In genomic region chr22:38196791-38197429, GRCh38 we compare ENCODE assay signal across 21 cellular contexts. TPM values are rescaled to one million over a fixed set of nuclear protein-coding genes. Genes with fewer than 3 reads are reported as not detected.
DNase-seq lines count a peak whose midpoint lies in the region; ATAC-seq and TF ChIP-seq lines count a peak whose summit lies in the region.
"Had no signal": no experiment of that assay in that cellular context is flagged by ENCODE, and none has a peak within 500 bp of the region (broad histone marks: within the 10 kb centered on the region; RNA-seq: fewer than 3 reads in every experiment).

No MANE protein-coding gene starts in this region.

- peak overlapping the region; percentile 59 for H2AFZ ChIP-seq in smooth muscle cell (ENCODE audit: low read depth)

- TF ChIP-seq CTCF in heart left ventricle (IDR thresholded peaks at IDR 0.05) (no peak), HFFc6 (IDR thresholded peaks at IDR 0.05) (no peak), smooth muscle cell (IDR thresholded peaks at IDR 0.05; ENCODE audit: borderline replicate concordance, insufficient read depth, poor library complexity, severe bottlenecking) (no peak)

- H3K9me3 Mint-ChIP-seq in HFFc6 = no peaks in the 10 kb centered on the region
- H3K9me3 Mint-ChIP-seq: CD4-positive, alpha-beta memory T cell; stimulated activated effector memory CD8-positive, alpha-beta T cell treated with anti-CD3 and anti-CD28 coated beads, Interleukin-12 subunit alpha, Interleukin-12 subunit beta, amount 100 ng/mL, for 72 hours; T-helper 1 cell treated with Interleukin-12 subunit alpha and Interleukin-12 subunit beta and Interleukin-4 antibody, amounts not matched to agents 30 μg/mL and 1 μg/mL, for 36 hours had no signal

- H3K4me2 ChIP-seq in smooth muscle cell = no peak overlapping the region

- H3K36me3 ChIP-seq in heart left ventricle = no peaks in the 10 kb centered on the region
- H3K36me3 ChIP-seq in duodenal mucosa (ENCODE audit: control insufficient read depth in 1 of 2, insufficient read depth in 2 of 2, low read length in 2 of 2) = no peaks in the 10 kb centered on the region
- H3K36me3 ChIP-seq in smooth muscle cell (ENCODE audit: low read depth) = no peaks in the 10 kb centered on the region

- DNase-seq in left cardiac atrium = peak; percentile 52
- DNase-seq in heart left ventricle = no peak
- DNase-seq in HFFc6 = no peak
- DNase-seq in smooth muscle cell (lab: John Stamatoyannopoulos, UW; ENCODE audit: unreplicated experiment) = no peak
- DNase-seq in germinal center (ENCODE audit: low spot score) = no peak
- DNase-seq in NCI-H2171 treated with DMSO at 0.1 percent for 48 hours (lab: John Stamatoyannopoulos, UW) = no peak
- DNase-seq: activated CD8-positive, alpha-beta memory T cell treated with anti-CD3 and anti-CD28 coated beads, Interleukin-2, amount 50 U/mL, for 48 hours; activated effector memory CD4-positive, alpha-beta T cell treated with Interleukin-2 at 50 U/mL for 16 hours; dermis blood vessel endothelial cell; NCI-H1436; NCI-H510A; stimulated activated CD4-positive, alpha-beta T cell treated with anti-CD3 and anti-CD28 coated beads, Interleukin-15, amount 100 ng/mL, for 24 hours; testis had no signal

- H3F3A ChIP-seq in smooth muscle cell (ENCODE audit: low read depth) = peaks cover 7% of the 10 kb centered on the region

- no peak overlapping the region for H3K27ac Mint-ChIP-seq in HFFc6
- H3K27ac Mint-ChIP-seq: CD4-positive, alpha-beta memory T cell; stimulated activated effector memory CD8-positive, alpha-beta T cell treated with anti-CD3 and anti-CD28 coated beads, Interleukin-12 subunit alpha, Interleukin-12 subunit beta, amount 100 ng/mL, for 72 hours; T-helper 1 cell treated with Interleukin-12 subunit alpha and Interleukin-12 subunit beta and Interleukin-4 antibody, amounts not matched to agents 30 μg/mL and 1 μg/mL, for 36 hours had no signal

- H3K4me3 Mint-ChIP-seq in HFFc6 = peak overlapping the region; percentile 53; the same call in 1 of the 2 replicates
- H3K4me3 Mint-ChIP-seq: CD4-positive, alpha-beta memory T cell; stimulated activated effector memory CD8-positive, alpha-beta T cell treated with anti-CD3 and anti-CD28 coated beads, Interleukin-12 subunit alpha, Interleukin-12 subunit beta, amount 100 ng/mL, for 72 hours; T-helper 1 cell treated with Interleukin-12 subunit alpha and Interleukin-12 subunit beta and Interleukin-4 antibody, amounts not matched to agents 30 μg/mL and 1 μg/mL, for 36 hours had no signal

- H3K4me1 Mint-ChIP-seq in HFFc6 (ENCODE audit: low read depth) = peaks cover 41% of the 10 kb centered on the region

- H3K4me1 ChIP-seq in heart left ventricle = peaks cover 0 to 17% (median 6%) of the 10 kb centered on the region in 12 donors
- H3K4me1 ChIP-seq in duodenal mucosa (ENCODE audit: control insufficient read depth in 1 of 2, insufficient read depth in 2 of 2, low read length in 2 of 2) = peaks cover 21 to 22% of the 10 kb centered on the region in 2 donors
- no peaks in the 10 kb centered on the region for H3K4me1 ChIP-seq in smooth muscle cell (ENCODE audit: low read depth)

- 74 to 79% (median 77%) methylated on average over 19 of the region's 19 CpGs for WGBS in heart left ventricle, 4 donors
- 72% methylated on average over 19 of the region's 19 CpGs for WGBS in smooth muscle cell (ENCODE audit: low lambda C conversion rate)

- no peaks in the 10 kb centered on the region for H3K79me2 ChIP-seq in smooth muscle cell (ENCODE audit: low read depth)

- H3K9ac ChIP-seq in duodenal mucosa (ENCODE audit: low read depth in 1 of 2, low read length in 2 of 2) = peak overlapping the region; percentile 49 to 54
- H3K9ac ChIP-seq in smooth muscle cell (ENCODE audit: low read depth) = no peak overlapping the region

- H4K20me1 ChIP-seq in smooth muscle cell (ENCODE audit: low read depth) = no peaks in the 10 kb centered on the region

- H3K27me3 ChIP-seq in heart left ventricle (no peaks in the 10 kb centered on the region), duodenal mucosa (ENCODE audit: control insufficient read depth in 1 of 2, insufficient read depth in 2 of 2, low read length in 2 of 2) (no peaks in the 10 kb centered on the region), smooth muscle cell (ENCODE audit: low read depth) (no peaks in the 10 kb centered on the region)
- H3K27me3 ChIP-seq: SJSA1, testis had no signal

- intact Hi-C loops in left cardiac atrium (cut with DNase I) = no loop called here
- intact Hi-C loops in heart left ventricle (cut with DNase I) = no loop called here

- no peaks in the 10 kb centered on the region for H3K36me3 Mint-ChIP-seq in HFFc6 (ENCODE audit: low read depth)

- H3K27ac ChIP-seq in heart left ventricle (no peak overlapping the region), duodenal mucosa (ENCODE audit: low read depth, low read length) (no peak overlapping the region), smooth muscle cell (ENCODE audit: low read depth) (no peak overlapping the region)
- H3K27ac ChIP-seq: epithelial cell of prostate, SJSA1, testis, VCaP had no signal

- TF ChIP-seq POLR2A in heart left ventricle (IDR thresholded peaks at IDR 0.05) = no peak

- no peaks in the 10 kb centered on the region for H3K9me3 ChIP-seq in heart left ventricle
- no peaks in the 10 kb centered on the region for H3K9me3 ChIP-seq in duodenal mucosa (ENCODE audit: control insufficient read depth in 1 of 2, low read length in 2 of 2)
- no peaks in the 10 kb centered on the region for H3K9me3 ChIP-seq in smooth muscle cell (replicated peaks; ENCODE audit: low read depth)
- H3K9me3 ChIP-seq: SJSA1, testis had no signal

- peaks cover 7% of the 10 kb centered on the region for H3K27me3 Mint-ChIP-seq in HFFc6 (ENCODE audit: insufficient read depth)
- H3K27me3 Mint-ChIP-seq: CD4-positive, alpha-beta memory T cell had no signal

- ATAC-seq in left cardiac atrium (no peak), heart left ventricle (no peak), GM18858 (IDR thresholded peaks at IDR 0.05; ENCODE audit: unreplicated experiment) (no peak)
- ATAC-seq: stimulated activated effector memory CD8-positive, alpha-beta T cell treated with anti-CD3 and anti-CD28 coated beads, Interleukin-12 subunit alpha, Interleukin-12 subunit beta, amount 100 ng/mL, for 72 hours had no signal

- H3K4me3 ChIP-seq in heart left ventricle (no peak overlapping the region), duodenal mucosa (ENCODE audit: low read depth in 1 of 2, low read length in 2 of 2) (peak overlapping the region; percentile 45 to 55), smooth muscle cell (no peak overlapping the region)
- H3K4me3 ChIP-seq: SJSA1, testis had no signal

RNA-seq across cellular contexts. Expression of gene MAFF, which starts 4.9 kb away (rescaled TPM):
- total RNA-seq in left cardiac atrium (10 to 100 TPM in 1 of 2 donors, 1 to 10 TPM in 1; 9.4 to 27.8 TPM), heart left ventricle (10 to 100 TPM in 3 of 9 donors, 1 to 10 TPM in 6; 1.9 to 35.8 (median 4.0) TPM), smooth muscle cell (51.2 and 52.4 TPM in 2 replicates)
- polyA plus RNA-seq in heart left ventricle (10 to 100 TPM in 1 of 2 donors, 1 to 10 TPM in 1; 4.7 to 36.0 TPM), smooth muscle cell (48.2 and 53.4 TPM in 2 replicates)
- 10 to 100 TPM; 17.2 to 24.1 (median 22.8) TPM for total RNA-seq in HFFc6 (2021; fragmentation: NEBNext Ultra II Directional; extraction: Animal tissue kit (Norgen Biotek cat#: 25700))

RNA-seq across cellular contexts. Expression of gene PLA2G6, which starts 15.3 kb away (rescaled TPM):
- total RNA-seq in left cardiac atrium (10 to 100 TPM; 14.3 to 21.1 TPM), heart left ventricle (10 to 100 TPM in 6 of 9 donors, 1 to 10 TPM in 3; 6.1 to 17.9 (median 11.0) TPM), smooth muscle cell (6.1 and 19.4 TPM in 2 replicates)
- polyA plus RNA-seq in heart left ventricle (10 to 100 TPM in 1 of 2 donors, 1 to 10 TPM in 1; 4.9 to 14.2 TPM), smooth muscle cell (8.6 and 8.9 TPM in 2 replicates)
- total RNA-seq in HFFc6 (2021; fragmentation: NEBNext Ultra II Directional; extraction: Animal tissue kit (Norgen Biotek cat#: 25700)) = 1 to 10 TPM; 4.1 to 6.6 (median 5.3) TPM

Comparison
In these comparisons a context has a peak if more than half of its experiments do, and no peak if none do; other contexts are left out.
1. H3K4me3 ChIP-seq: peak in duodenal mucosa (2 of 2); none in heart left ventricle (0 of 12) and smooth muscle cell (single experiment).